10 cellular contexts compared by ENCODE assay signal in genomic region chr11:74443071-74443864, GRCh38. TPM values are rescaled to one million over a fixed set of nuclear protein-coding genes. Genes with fewer than 3 reads are reported as not detected.
DNase-seq lines count a peak whose midpoint lies in the region; ATAC-seq and TF ChIP-seq lines count a peak whose summit lies in the region.
"Had no signal": no experiment of that assay in that cellular context is flagged by ENCODE, and none has a peak within 500 bp of the region (broad histone marks: within the 10 kb centered on the region; RNA-seq: fewer than 3 reads in every experiment).

No MANE protein-coding gene starts in this region.

- H3K4me3 Mint-ChIP-seq in natural killer cell treated with Interleukin-12 subunit alpha and Interleukin-12 subunit beta and Interleukin-15 and Interleukin-18, amount 100 ng/mL, for 72 hours, result no peak overlapping the region
- H3K4me3 Mint-ChIP-seq: activated CD4-positive, alpha-beta T cell treated with anti-CD3 and anti-CD28 coated beads for 36 hours had no signal

- no peaks in the 10 kb centered on the region for H3K4me1 Mint-ChIP-seq in natural killer cell treated with Interleukin-12 subunit alpha and Interleukin-12 subunit beta and Interleukin-15 and Interleukin-18, amount 100 ng/mL, for 72 hours (ENCODE audit: low read depth in 2 of 2)
- H3K4me1 Mint-ChIP-seq: activated CD4-positive, alpha-beta T cell treated with anti-CD3 and anti-CD28 coated beads for 36 hours had no signal

- no peak overlapping the region for H3K27ac Mint-ChIP-seq in natural killer cell treated with Interleukin-12 subunit alpha and Interleukin-12 subunit beta and Interleukin-15 and Interleukin-18, amount 100 ng/mL, for 72 hours
- H3K27ac Mint-ChIP-seq: activated CD4-positive, alpha-beta T cell treated with anti-CD3 and anti-CD28 coated beads for 36 hours had no signal

- H3K36me3 ChIP-seq in mucosa of descending colon (ENCODE audit: low read depth) (no peaks in the 10 kb centered on the region), testis (ENCODE audit: low read depth, missing control alignments) (no peaks in the 10 kb centered on the region)

- ATAC-seq in mucosa of descending colon (peak; percentile 77), HG03460 (IDR thresholded peaks at IDR 0.05; ENCODE audit: unreplicated experiment) (no peak)
- ATAC-seq in natural killer cell treated with Interleukin-12 subunit alpha and Interleukin-12 subunit beta and Interleukin-15 and Interleukin-18, amount 100 ng/mL, for 72 hours, result no peak
- ATAC-seq: activated CD4-positive, alpha-beta T cell treated with anti-CD3 and anti-CD28 coated beads for 36 hours had no signal

- peaks cover 27% of the 10 kb centered on the region for H3K4me1 ChIP-seq in mucosa of descending colon (ENCODE audit: low read depth)
- H3K4me1 ChIP-seq in testis, result no peaks in the 10 kb centered on the region

- no peak for TF ChIP-seq POLR2A in testis (IDR thresholded peaks at IDR 0.05)

- H3K4me3 ChIP-seq in mucosa of descending colon (no peak overlapping the region), testis (no peak overlapping the region)

- no peaks in the 10 kb centered on the region for H3K9me3 ChIP-seq in mucosa of descending colon
- H3K9me3 ChIP-seq in testis, result no peaks in the 10 kb centered on the region

- peaks cover 6 to 8% of the 10 kb centered on the region in 2 donors for H3K27me3 Mint-ChIP-seq in natural killer cell treated with Interleukin-12 subunit alpha and Interleukin-12 subunit beta and Interleukin-15 and Interleukin-18, amount 100 ng/mL, for 72 hours
- H3K27me3 Mint-ChIP-seq: activated CD4-positive, alpha-beta T cell treated with anti-CD3 and anti-CD28 coated beads for 36 hours had no signal

- no peaks in the 10 kb centered on the region for H3K27me3 ChIP-seq in testis

- no peak for TF ChIP-seq CTCF in mucosa of descending colon (IDR thresholded peaks at IDR 0.05)
- no peak for TF ChIP-seq CTCF in testis (IDR thresholded peaks at IDR 0.05)

- H3K36me3 Mint-ChIP-seq in natural killer cell treated with Interleukin-12 subunit alpha and Interleukin-12 subunit beta and Interleukin-15 and Interleukin-18, amount 100 ng/mL, for 72 hours, result no peaks in the 10 kb centered on the region

- no peak overlapping the region for H3K27ac ChIP-seq in testis

- DNase-seq in DMS53 treated with DMSO at 0.1 percent for 48 hours (lab: John Stamatoyannopoulos, UW; ENCODE audit: unreplicated experiment) (peak; percentile 91), NCI-H2196 (lab: John Stamatoyannopoulos, UW; ENCODE audit: unreplicated experiment) (peak; percentile 87), cerebellar cortex (ENCODE audit: low spot score) (peak; percentile 63), mucosa of descending colon (peak in 2 of 3 donors; percentile 46 to 65), testis (no peak), OCI-M1 (lab: John Stamatoyannopoulos, UW) (no peak)
- DNase-seq in natural killer cell treated with Interleukin-12 subunit alpha and Interleukin-12 subunit beta and Interleukin-15 and Interleukin-18, amount 100 ng/mL, for 72 hours (ENCODE audit: low spot score), result no peak
- DNase-seq: activated CD4-positive, alpha-beta T cell treated with anti-CD3 and anti-CD28 coated beads for 36 hours; GF-D8 had no signal

- WGBS in testis, 2 donors, result 24% methylated on average over 8 of the region's 8 CpGs

- H3K9me3 Mint-ChIP-seq in natural killer cell treated with Interleukin-12 subunit alpha and Interleukin-12 subunit beta and Interleukin-15 and Interleukin-18, amount 100 ng/mL, for 72 hours, result no peaks in the 10 kb centered on the region

- intact Hi-C loops in mucosa of descending colon (cut with DNase I, micrococcal nuclease), result loop anchor here in 1 of 2 donors (10.0 kb wide), 1 partner anchor 188 kb away; no protein-coding TSS in a partner anchor
- intact Hi-C loops in testis (cut with DNase I; ENCODE audit: low total_unique reads), result loop anchor here (10.0 kb wide), 1 partner anchor 188 kb away; no protein-coding TSS in a partner anchor

RNA-seq across cellular contexts. Expression of gene KCNE3, which starts 24.1 kb away (rescaled TPM):
- total RNA-seq in mucosa of descending colon (10 to 100 TPM in 2 of 3 donors, 1 to 10 TPM in 1; 8.5 to 27.5 (median 23.4) TPM), testis (1 to 10 TPM; 4.0 to 4.1 TPM)
- under 1 TPM; 0.10 to 0.73 TPM for total RNA-seq in natural killer cell treated with Interleukin-12 subunit alpha and Interleukin-12 subunit beta and Interleukin-15 and Interleukin-18, amount 100 ng/mL, for 72 hours
- polyA plus RNA-seq in testis (ENCODE audit: insufficient read depth, low read depth, low replicate concordance), result 3.3 TPM
- total RNA-seq: activated CD4-positive, alpha-beta T cell treated with anti-CD3 and anti-CD28 coated beads for 36 hours had no signal

RNA-seq across cellular contexts. Expression of gene PGM2L1, which starts 45.0 kb away (rescaled TPM):
- total RNA-seq in mucosa of descending colon (10 to 100 TPM in 2 of 3 donors, 1 to 10 TPM in 1; 8.3 to 12.2 (median 12.0) TPM), testis (1 to 10 TPM; 1.8 to 2.0 TPM)
- total RNA-seq in natural killer cell treated with Interleukin-12 subunit alpha and Interleukin-12 subunit beta and Interleukin-15 and Interleukin-18, amount 100 ng/mL, for 72 hours, result 1 to 10 TPM; 1.4 to 2.4 TPM
- 2.4 TPM for polyA plus RNA-seq in testis (ENCODE audit: insufficient read depth, low read depth, low replicate concordance)

RNA-seq across cellular contexts. Expression of gene LIPT2, which starts 50.3 kb away (rescaled TPM):
- total RNA-seq in mucosa of descending colon (1 to 10 TPM; 3.2 to 4.8 (median 4.1) TPM), testis (10 to 100 TPM; 32.6 to 43.1 TPM)
- 1 to 10 TPM; 1.8 to 3.4 TPM for total RNA-seq in natural killer cell treated with Interleukin-12 subunit alpha and Interleukin-12 subunit beta and Interleukin-15 and Interleukin-18, amount 100 ng/mL, for 72 hours
- polyA plus RNA-seq in testis (ENCODE audit: insufficient read depth, low read depth, low replicate concordance), result 25.0 TPM

Comparison
In these comparisons a context has a peak if more than half of its experiments do, and no peak if none do; other contexts are left out.
1. DNase-seq: peak in DMS53 treated with DMSO at 0.1 percent for 48 hours (single experiment), NCI-H2196 (single experiment), cerebellar cortex (single experiment) and mucosa of descending colon (2 of 3); none in natural killer cell treated with Interleukin-12 subunit alpha and Interleukin-12 subunit beta and Interleukin-15 and Interleukin-18, amount 100 ng/mL, for 72 hours (single experiment), testis (single experiment) and OCI-M1 (single experiment).
2. RNA of gene LIPT2, which starts 50.3 kb away (total RNA-seq): 32.6 to 43.1 TPM in testis; 3.2 to 4.8 TPM in mucosa of descending colon and 1.8 to 3.4 TPM in natural killer cell treated with Interleukin-12 subunit alpha and Interleukin-12 subunit beta and Interleukin-15 and Interleukin-18, amount 100 ng/mL, for 72 hours; every median in the first group is over 4 times any median in the second.